Comparison of ENCODE assay signal across 23 cellular contexts in the genomic region with DNA sequence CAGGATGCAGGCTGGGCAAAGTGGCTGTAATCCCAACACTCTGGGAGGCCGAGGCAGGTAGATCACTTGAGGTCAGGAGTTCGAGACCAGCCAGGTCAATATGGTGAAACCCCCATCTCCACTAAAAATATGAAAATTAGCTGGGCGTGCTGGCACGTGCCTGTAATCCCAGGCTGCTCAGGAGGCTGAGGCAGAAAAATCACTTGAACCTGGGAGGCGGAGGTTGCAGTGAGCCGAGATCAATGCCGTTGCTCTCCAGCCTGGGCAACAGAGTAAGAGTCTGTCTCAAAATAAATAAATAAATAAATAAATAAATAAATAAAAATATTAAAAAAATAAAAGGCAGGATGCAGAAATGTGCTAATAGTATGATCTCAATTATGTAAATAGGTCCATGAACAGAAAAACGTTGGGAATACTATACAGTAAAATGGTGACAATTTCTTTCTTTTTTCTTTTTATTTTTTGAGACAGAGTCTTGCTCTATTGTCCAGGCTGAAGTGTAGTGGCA. TPM values are rescaled to one million over a fixed set of nuclear protein-coding genes. Genes with fewer than 3 reads are reported as not detected.
DNase-seq lines count a peak whose midpoint lies in the region; ATAC-seq and TF ChIP-seq lines count a peak whose summit lies in the region.
"Had no signal": no experiment of that assay in that cellular context is flagged by ENCODE, and none has a peak within 500 bp of the region (broad histone marks: within the 10 kb centered on the region; RNA-seq: fewer than 3 reads in every experiment).

No MANE protein-coding gene starts in this region.

- H3K27ac ChIP-seq in left ventricle myocardium inferior (replicated peaks) (no peak overlapping the region), lower lobe of right lung (no peak overlapping the region), spleen (no peak overlapping the region)
- H3K27ac ChIP-seq: 22Rv1, BLaER1 had no signal

- TF ChIP-seq CTCF in left ventricle myocardium inferior (IDR thresholded peaks at IDR 0.05; ENCODE audit: borderline replicate concordance) = no peak
- no peak for TF ChIP-seq CTCF in lower lobe of right lung (IDR thresholded peaks at IDR 0.05)
- no peak for TF ChIP-seq CTCF in spleen (IDR thresholded peaks at IDR 0.05 in 8 of 11, conservative IDR thresholded peaks at IDR 0.05 in 3 of 11)

- H3K36me3 ChIP-seq in left ventricle myocardium inferior (no peaks in the 10 kb centered on the region), lower lobe of right lung (no peaks in the 10 kb centered on the region), spleen (no peaks in the 10 kb centered on the region)
- H3K36me3 ChIP-seq: BE2C, BLaER1 had no signal

- TF ChIP-seq POLR2A in spleen (IDR thresholded peaks at IDR 0.05) = no peak

- intact Hi-C loops in cardiac septum (cut with DNase I) (no loop called here), left ventricle myocardium inferior (cut with micrococcal nuclease) (no loop called here), lower lobe of right lung (cut with DNase I) (no loop called here), spleen (cut with DNase I; ENCODE audit: low total_unique reads) (no loop called here)

- peak; percentile 24 for DNase-seq in cardiac septum (ENCODE audit: low spot score)
- no peak for DNase-seq in left ventricle myocardium inferior
- DNase-seq in lower lobe of right lung = peak; percentile 19
- peak; percentile 27 for DNase-seq in spleen
- no peak for DNase-seq in NCI-H526 (lab: John Stamatoyannopoulos, UW)
- DNase-seq in stimulated activated naive CD4-positive, alpha-beta T cell treated with Interleukin-2 at 50 U/mL for 16 hours (lab: John Stamatoyannopoulos, UW) = no peak
- DNase-seq: ACHN; BE2C; C1 segment of cervical spinal cord; CD4-positive, alpha-beta memory T cell; CD4-positive, CD25-positive, alpha-beta regulatory T cell; CD8-positive, alpha-beta memory T cell; COR-L47; DMS 273 treated with DMSO at 0.1 percent for 48 hours; DMS153; DMS53; DMS79; DND-41; EL; GDM1 had no signal

- WGBS in spleen, 5 donors = 92 to 96% (median 95%) methylated on average over 8 of the region's 8 CpGs

- no peak overlapping the region for H3K4me3 ChIP-seq in left ventricle myocardium inferior
- no peak overlapping the region for H3K4me3 ChIP-seq in lower lobe of right lung
- H3K4me3 ChIP-seq in spleen = no peak overlapping the region
- H3K4me3 ChIP-seq: BLaER1, GM12878 had no signal

- ATAC-seq in lower lobe of right lung = no peak
- ATAC-seq: GM12878 had no signal

- H3K4me1 ChIP-seq in left ventricle myocardium inferior = no peaks in the 10 kb centered on the region
- no peaks in the 10 kb centered on the region for H3K4me1 ChIP-seq in lower lobe of right lung
- no peaks in the 10 kb centered on the region for H3K4me1 ChIP-seq in spleen
- H3K4me1 ChIP-seq: BE2C had no signal

- no peaks in the 10 kb centered on the region for H3K9me3 ChIP-seq in left ventricle myocardium inferior (replicated peaks)
- no peaks in the 10 kb centered on the region for H3K9me3 ChIP-seq in lower lobe of right lung
- no peaks in the 10 kb centered on the region for H3K9me3 ChIP-seq in spleen
- H3K9me3 ChIP-seq: BE2C, BLaER1 had no signal

- H3K27me3 ChIP-seq in left ventricle myocardium inferior (ENCODE audit: low read depth) (no peaks in the 10 kb centered on the region), lower lobe of right lung (ENCODE audit: low read depth) (no peaks in the 10 kb centered on the region), spleen (replicated peaks in 1 of 7) (no peaks in the 10 kb centered on the region)
- H3K27me3 ChIP-seq: BE2C, BLaER1 had no signal

RNA-seq across cellular contexts. Expression of a gene that starts 8.4 kb away (rescaled TPM):
- total RNA-seq in cardiac septum (11.2 TPM), left ventricle myocardium inferior (10.7 TPM), lower lobe of right lung (18.2 TPM), spleen (10 to 100 TPM; 17.0 to 25.4 (median 18.9) TPM)
- polyA plus RNA-seq in spleen = 1 to 10 TPM; 3.3 to 6.9 (median 4.8) TPM

RNA-seq across cellular contexts. Expression of a gene that starts 37.9 kb away (rescaled TPM):
- total RNA-seq in cardiac septum (167 TPM), left ventricle myocardium inferior (202 TPM), lower lobe of right lung (6.7 TPM), spleen (1 to 10 TPM; 2.4 to 8.7 (median 3.9) TPM)
- polyA plus RNA-seq in spleen = 1 to 10 TPM; 4.3 to 6.3 (median 5.9) TPM

Comparison
In these comparisons a context has a peak if more than half of its experiments do, and no peak if none do; other contexts are left out.
1. DNase-seq: peak in cardiac septum (single experiment), lower lobe of right lung (single experiment) and spleen (single experiment); none in left ventricle myocardium inferior (single experiment), NCI-H526 (0 of 2) and stimulated activated naive CD4-positive, alpha-beta T cell treated with Interleukin-2 at 50 U/mL for 16 hours (single experiment).
2. RNA of a gene that starts 37.9 kb away (total RNA-seq): 202 TPM in left ventricle myocardium inferior (single experiment) and 167 TPM in cardiac septum (single experiment); 6.7 TPM in lower lobe of right lung (single experiment) and 2.4 to 8.7 TPM in spleen; every median in the first group is over 10 times any median in the second.